ENCODE assay signal across 1 cellular context in the genomic region with DNA sequence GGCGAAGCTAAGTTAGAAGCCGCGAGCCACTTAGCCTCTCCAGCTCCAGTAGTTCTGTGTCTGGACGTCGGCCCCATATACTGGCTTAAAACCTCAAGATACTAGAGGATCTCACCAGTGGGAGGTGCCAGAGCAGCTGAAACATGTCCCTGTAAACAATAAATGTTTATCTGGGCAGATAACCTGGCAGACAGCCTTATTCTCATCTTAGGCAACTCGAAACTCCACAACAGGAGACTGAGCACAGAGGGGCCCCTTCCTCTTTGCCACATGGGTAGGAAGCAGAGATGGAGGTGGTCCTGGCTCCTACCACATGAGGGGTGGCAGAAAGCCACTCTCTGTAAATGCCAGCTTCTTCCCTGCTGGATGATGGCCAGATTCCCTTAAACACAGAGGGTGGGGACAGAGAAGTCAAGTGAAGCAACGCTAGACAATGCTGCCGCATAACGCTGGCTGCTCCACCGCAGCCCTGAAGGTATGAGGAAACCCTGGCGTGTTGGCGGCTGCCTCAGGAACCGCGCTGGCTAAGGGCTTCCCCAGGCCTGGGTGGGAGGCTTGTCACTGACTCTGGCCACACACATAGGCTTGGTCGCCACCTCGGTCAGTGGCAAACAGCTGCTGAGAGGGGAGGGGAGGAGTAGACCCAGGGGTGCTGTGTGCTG.
TF ChIP-seq lines count a peak whose summit lies in the region.

No MANE protein-coding gene starts in this region.

TF ChIP-seq in HEK293, 187 proteins besides CTCF, POLR2A, EP300 and RAD21 (continued from another document):
- TF ChIP-seq ZBTB48 (tag by site-specific recombination; IDR thresholded peaks at IDR 0.05) (peak; percentile 60; the same call in 1 of the 2 replicates), ZBTB20 (tag by site-specific recombination; IDR thresholded peaks at IDR 0.05) (peak; percentile 50; the same call in 1 of the 2 replicates), ZNF654 (tag by site-specific recombination; IDR thresholded peaks at IDR 0.05; ENCODE audit: low read depth) (0 out of 2 replicates have a peak, but pooled peaks have one; percentile 15), ZNF202 (tag by site-specific recombination; IDR thresholded peaks at IDR 0.05; ENCODE audit: borderline replicate concordance) (no peak), ZNF24 (tag by site-specific recombination; IDR thresholded peaks at IDR 0.05) (0 out of 2 replicates have a peak, but pooled peaks have one; percentile 16), ZNF341 (tag by site-specific recombination; IDR thresholded peaks at IDR 0.05; ENCODE audit: low read depth) (peak; percentile 73), ZIC2 (tag by site-specific recombination; IDR thresholded peaks at IDR 0.05) (peak; percentile 91)
- TF ChIP-seq, protein P1, sequence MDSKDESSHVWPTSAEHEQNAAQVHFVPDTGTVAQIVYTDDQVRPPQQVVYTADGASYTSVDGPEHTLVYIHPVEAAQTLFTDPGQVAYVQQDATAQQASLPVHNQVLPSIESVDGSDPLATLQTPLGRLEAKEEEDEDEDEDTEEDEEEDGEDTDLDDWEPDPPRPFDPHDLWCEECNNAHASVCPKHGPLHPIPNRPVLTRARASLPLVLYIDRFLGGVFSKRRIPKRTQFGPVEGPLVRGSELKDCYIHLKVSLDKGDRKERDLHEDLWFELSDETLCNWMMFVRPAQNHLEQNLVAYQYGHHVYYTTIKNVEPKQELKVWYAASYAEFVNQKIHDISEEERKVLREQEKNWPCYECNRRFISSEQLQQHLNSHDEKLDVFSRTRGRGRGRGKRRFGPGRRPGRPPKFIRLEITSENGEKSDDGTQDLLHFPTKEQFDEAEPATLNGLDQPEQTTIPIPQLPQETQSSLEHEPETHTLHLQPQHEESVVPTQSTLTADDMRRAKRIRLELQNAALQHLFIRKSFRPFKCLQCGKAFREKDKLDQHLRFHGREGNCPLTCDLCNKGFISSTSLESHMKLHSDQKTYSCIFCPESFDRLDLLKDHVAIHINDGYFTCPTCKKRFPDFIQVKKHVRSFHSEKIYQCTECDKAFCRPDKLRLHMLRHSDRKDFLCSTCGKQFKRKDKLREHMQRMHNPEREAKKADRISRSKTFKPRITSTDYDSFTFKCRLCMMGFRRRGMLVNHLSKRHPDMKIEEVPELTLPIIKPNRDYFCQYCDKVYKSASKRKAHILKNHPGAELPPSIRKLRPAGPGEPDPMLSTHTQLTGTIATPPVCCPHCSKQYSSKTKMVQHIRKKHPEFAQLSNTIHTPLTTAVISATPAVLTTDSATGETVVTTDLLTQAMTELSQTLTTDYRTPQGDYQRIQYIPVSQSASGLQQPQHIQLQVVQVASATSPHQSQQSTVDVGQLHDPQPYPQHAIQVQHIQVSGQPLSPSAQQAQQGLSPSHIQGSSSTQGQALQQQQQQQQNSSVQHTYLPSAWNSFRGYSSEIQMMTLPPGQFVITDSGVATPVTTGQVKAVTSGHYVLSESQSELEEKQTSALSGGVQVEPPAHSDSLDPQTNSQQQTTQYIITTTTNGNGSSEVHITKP (tag by site-specific recombination; IDR thresholded peaks at IDR 0.05), result peak; percentile 82
